Comparison of ENCODE assay signal across 1 cellular context in the genomic region with DNA sequence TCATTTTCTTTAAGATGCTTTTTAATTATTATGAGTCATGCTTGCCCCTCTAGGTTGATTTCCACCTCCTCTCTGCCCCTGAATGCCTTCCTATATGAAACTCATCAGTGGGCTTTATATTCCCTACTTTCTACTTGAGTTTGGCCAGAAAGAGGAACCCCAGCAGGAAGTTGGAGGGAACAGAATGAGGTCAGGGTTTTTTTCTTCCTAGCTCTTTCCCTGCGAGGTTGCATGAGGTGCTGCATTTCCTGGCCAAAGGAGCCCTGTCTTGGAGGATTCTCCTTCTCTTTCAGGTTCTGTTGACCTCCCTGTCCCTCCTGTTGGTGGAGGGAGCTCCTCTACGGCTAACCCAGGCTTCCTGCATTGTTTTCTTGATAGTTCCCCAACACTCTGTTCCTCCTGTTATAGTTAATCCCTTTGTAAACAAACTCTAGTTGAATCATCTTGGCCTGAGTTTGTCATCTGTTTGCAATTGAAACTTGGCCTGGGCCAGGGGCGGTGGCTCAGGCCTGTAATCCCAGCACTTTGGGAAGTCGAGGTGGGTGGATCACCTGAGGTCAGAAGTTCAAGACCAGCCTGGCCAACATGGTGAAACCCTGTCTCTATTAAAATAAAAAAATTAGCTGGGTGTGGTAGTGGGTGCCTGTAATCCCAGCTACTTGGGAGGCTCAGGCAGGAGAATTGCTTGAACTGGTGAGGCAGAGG.
TF ChIP-seq lines count a peak whose summit lies in the region.

No MANE protein-coding gene starts in this region.

TF ChIP-seq in SK-N-SH, 30 proteins besides CTCF, POLR2A, EP300 and RAD21 (continued from another document):
- TF ChIP-seq, protein P1, sequence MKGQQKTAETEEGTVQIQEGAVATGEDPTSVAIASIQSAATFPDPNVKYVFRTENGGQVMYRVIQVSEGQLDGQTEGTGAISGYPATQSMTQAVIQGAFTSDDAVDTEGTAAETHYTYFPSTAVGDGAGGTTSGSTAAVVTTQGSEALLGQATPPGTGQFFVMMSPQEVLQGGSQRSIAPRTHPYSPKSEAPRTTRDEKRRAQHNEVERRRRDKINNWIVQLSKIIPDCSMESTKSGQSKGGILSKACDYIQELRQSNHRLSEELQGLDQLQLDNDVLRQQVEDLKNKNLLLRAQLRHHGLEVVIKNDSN (IDR thresholded peaks at IDR 0.05; ENCODE audit: borderline replicate concordance, low read depth): no peak
- TF ChIP-seq SIN3A (IDR thresholded peaks at IDR 0.05; ENCODE audit: borderline replicate concordance, low read depth, low read length) (no peak), CHD2 (IDR thresholded peaks at IDR 0.05; ENCODE audit: low read length, partially characterized antibody) (no peak), RFX5 (IDR thresholded peaks at IDR 0.05; ENCODE audit: low read length) (no peak), NRF1 (IDR thresholded peaks at IDR 0.05; ENCODE audit: low read depth, low read length) (no peak), FOSL2 (IDR thresholded peaks at IDR 0.05; ENCODE audit: borderline replicate concordance, low read depth) (no peak), TAF1 (IDR thresholded peaks at IDR 0.05; ENCODE audit: borderline replicate concordance, low read depth, low read length) (no peak), GABPA (IDR thresholded peaks at IDR 0.05; ENCODE audit: low read depth) (no peak)
- TF ChIP-seq, protein P2, sequence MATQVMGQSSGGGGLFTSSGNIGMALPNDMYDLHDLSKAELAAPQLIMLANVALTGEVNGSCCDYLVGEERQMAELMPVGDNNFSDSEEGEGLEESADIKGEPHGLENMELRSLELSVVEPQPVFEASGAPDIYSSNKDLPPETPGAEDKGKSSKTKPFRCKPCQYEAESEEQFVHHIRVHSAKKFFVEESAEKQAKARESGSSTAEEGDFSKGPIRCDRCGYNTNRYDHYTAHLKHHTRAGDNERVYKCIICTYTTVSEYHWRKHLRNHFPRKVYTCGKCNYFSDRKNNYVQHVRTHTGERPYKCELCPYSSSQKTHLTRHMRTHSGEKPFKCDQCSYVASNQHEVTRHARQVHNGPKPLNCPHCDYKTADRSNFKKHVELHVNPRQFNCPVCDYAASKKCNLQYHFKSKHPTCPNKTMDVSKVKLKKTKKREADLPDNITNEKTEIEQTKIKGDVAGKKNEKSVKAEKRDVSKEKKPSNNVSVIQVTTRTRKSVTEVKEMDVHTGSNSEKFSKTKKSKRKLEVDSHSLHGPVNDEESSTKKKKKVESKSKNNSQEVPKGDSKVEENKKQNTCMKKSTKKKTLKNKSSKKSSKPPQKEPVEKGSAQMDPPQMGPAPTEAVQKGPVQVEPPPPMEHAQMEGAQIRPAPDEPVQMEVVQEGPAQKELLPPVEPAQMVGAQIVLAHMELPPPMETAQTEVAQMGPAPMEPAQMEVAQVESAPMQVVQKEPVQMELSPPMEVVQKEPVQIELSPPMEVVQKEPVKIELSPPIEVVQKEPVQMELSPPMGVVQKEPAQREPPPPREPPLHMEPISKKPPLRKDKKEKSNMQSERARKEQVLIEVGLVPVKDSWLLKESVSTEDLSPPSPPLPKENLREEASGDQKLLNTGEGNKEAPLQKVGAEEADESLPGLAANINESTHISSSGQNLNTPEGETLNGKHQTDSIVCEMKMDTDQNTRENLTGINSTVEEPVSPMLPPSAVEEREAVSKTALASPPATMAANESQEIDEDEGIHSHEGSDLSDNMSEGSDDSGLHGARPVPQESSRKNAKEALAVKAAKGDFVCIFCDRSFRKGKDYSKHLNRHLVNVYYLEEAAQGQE (IDR thresholded peaks at IDR 0.05; ENCODE audit: low read depth, low read length): no peak
